19 cellular contexts compared by ENCODE assay signal in genomic region chr15:39400002-39400401, GRCh38.
DNase-seq lines count a peak whose midpoint lies in the region; ATAC-seq and TF ChIP-seq lines count a peak whose summit lies in the region.
"Had no signal": no experiment of that assay in that cellular context is flagged by ENCODE, and none has a peak within 500 bp of the region (broad histone marks: within the 10 kb centered on the region; RNA-seq: fewer than 3 reads in every experiment).

No MANE protein-coding gene starts in this region.

- H3K9me3 Mint-ChIP-seq in endodermal cell, result no peaks in the 10 kb centered on the region
- H3K9me3 Mint-ChIP-seq: CD8-positive, alpha-beta T cell; GM23338; H9 had no signal

- no peak for ATAC-seq in omental fat pad (ENCODE audit: low FRiP score)
- ATAC-seq: CD8-positive, alpha-beta T cell; GM12878; GM23338; HCT116 had no signal

- H3K79me2 ChIP-seq in Karpas-422 (ENCODE audit: low read length) (no peaks in the 10 kb centered on the region), smooth muscle cell (ENCODE audit: low read depth) (no peaks in the 10 kb centered on the region)

- H4K20me1 ChIP-seq in Karpas-422 (ENCODE audit: insufficient read depth, low read depth, low read length) (no peaks in the 10 kb centered on the region), smooth muscle cell (ENCODE audit: low read depth) (no peaks in the 10 kb centered on the region)
- H4K20me1 ChIP-seq: BLaER1 had no signal

- no peak overlapping the region for H3K27ac ChIP-seq in Karpas-422 (ENCODE audit: low read length)
- H3K27ac ChIP-seq in endodermal cell (ENCODE audit: low read depth, low read length), result no peak overlapping the region
- H3K27ac ChIP-seq in smooth muscle cell (ENCODE audit: low read depth), result peak overlapping the region; percentile 77
- H3K27ac ChIP-seq: BLaER1, C4-2B had no signal

- H3K27ac Mint-ChIP-seq in endodermal cell, result peak overlapping the region; percentile 69
- H3K27ac Mint-ChIP-seq: B cell; CD4-positive, CD25-positive, alpha-beta regulatory T cell; CD8-positive, alpha-beta T cell; GM23338 had no signal

- no peaks in the 10 kb centered on the region for H3K36me3 Mint-ChIP-seq in endodermal cell (ENCODE audit: low read depth)
- H3K36me3 Mint-ChIP-seq: CD4-positive, CD25-positive, alpha-beta regulatory T cell; CD8-positive, alpha-beta T cell had no signal

- H2AFZ ChIP-seq in Karpas-422 (ENCODE audit: low read length) (no peak overlapping the region), smooth muscle cell (ENCODE audit: low read depth) (no peak overlapping the region)
- H2AFZ ChIP-seq: GM23338 had no signal

- H3K4me2 ChIP-seq in Karpas-422 (ENCODE audit: low read depth, low read length, poor library complexity, severe bottlenecking) (no peak overlapping the region), smooth muscle cell (peak overlapping the region; percentile 3)
- H3K4me2 ChIP-seq: BLaER1, GM23338 had no signal

- H3K9me2 ChIP-seq in Karpas-422 (replicated peaks; ENCODE audit: insufficient read depth, low read length), result no peaks in the 10 kb centered on the region

- H3K4me1 ChIP-seq in Karpas-422 (ENCODE audit: low read length) (no peaks in the 10 kb centered on the region), endodermal cell (ENCODE audit: control insufficient read depth, insufficient read depth, low read length) (peaks cover 14% of the 10 kb centered on the region), smooth muscle cell (ENCODE audit: low read depth) (no peaks in the 10 kb centered on the region)

- H3K9ac ChIP-seq in Karpas-422 (ENCODE audit: low read length) (no peak overlapping the region), endodermal cell (ENCODE audit: extremely low read depth, low read length, poor library complexity, severe bottlenecking) (no peak overlapping the region), smooth muscle cell (ENCODE audit: low read depth) (peak overlapping the region; percentile 29)
- H3K9ac ChIP-seq: BLaER1 had no signal

- H3K36me3 ChIP-seq in Karpas-422 (ENCODE audit: insufficient read depth, low read length), result no peaks in the 10 kb centered on the region
- no peaks in the 10 kb centered on the region for H3K36me3 ChIP-seq in endodermal cell (ENCODE audit: control insufficient read depth, insufficient read depth, low read length)
- H3K36me3 ChIP-seq in smooth muscle cell (ENCODE audit: low read depth), result no peaks in the 10 kb centered on the region
- H3K36me3 ChIP-seq: BLaER1 had no signal

- H3K4me1 Mint-ChIP-seq in endodermal cell, result peaks cover 18% of the 10 kb centered on the region
- H3K4me1 Mint-ChIP-seq: B cell; CD4-positive, CD25-positive, alpha-beta regulatory T cell; GM23338; H9 had no signal

- DNase-seq in Karpas-422, result peak; percentile 30
- no peak for DNase-seq in endodermal cell
- no peak for DNase-seq in smooth muscle cell (lab: John Stamatoyannopoulos, UW; ENCODE audit: unreplicated experiment)
- no peak for DNase-seq in DMS153 (lab: John Stamatoyannopoulos, UW)
- DNase-seq in omental fat pad (ENCODE audit: low spot score), result no peak
- DNase-seq in activated CD4-positive, alpha-beta T cell treated with anti-CD3 and anti-CD28 coated beads for 4 hours, result no peak
- DNase-seq: Caco-2; CD4-positive, CD25-positive, alpha-beta regulatory T cell; CD8-positive, alpha-beta T cell; DMS79; EL; GDM1; H9 had no signal

- TF ChIP-seq CTCF in endodermal cell (conservative IDR thresholded peaks at IDR 0.05), result no peak
- TF ChIP-seq CTCF in smooth muscle cell (IDR thresholded peaks at IDR 0.05; ENCODE audit: borderline replicate concordance, insufficient read depth, poor library complexity, severe bottlenecking), result no peak
- TF ChIP-seq CTCF in omental fat pad (IDR thresholded peaks at IDR 0.05), result no peak

- WGBS in endodermal cell (ENCODE audit: insufficient coverage in 1 of 2, insufficient read length in 1 of 2), 2 experiments, result 90 to 100% methylated on average over 1 of the region's 1 CpG
- 96% methylated on average over 1 of the region's 1 CpG for WGBS in smooth muscle cell (ENCODE audit: low lambda C conversion rate)

- H3K4me3 ChIP-seq in Karpas-422 (ENCODE audit: low read length) (no peak overlapping the region), endodermal cell (ENCODE audit: low read length) (no peak overlapping the region), smooth muscle cell (no peak overlapping the region)
- H3K4me3 ChIP-seq: BLaER1, GM12878, GM23338 had no signal

- H3K4me3 Mint-ChIP-seq in endodermal cell, result no peak overlapping the region
- H3K4me3 Mint-ChIP-seq: B cell; CD4-positive, CD25-positive, alpha-beta regulatory T cell; CD8-positive, alpha-beta T cell; GM23338; H9 had no signal

- H3K9me3 ChIP-seq in Karpas-422 (ENCODE audit: low read length), result no peaks in the 10 kb centered on the region
- H3K9me3 ChIP-seq in endodermal cell (ENCODE audit: control insufficient read depth, low read length), result no peaks in the 10 kb centered on the region
- no peaks in the 10 kb centered on the region for H3K9me3 ChIP-seq in smooth muscle cell (replicated peaks; ENCODE audit: low read depth)
- H3K9me3 ChIP-seq: BLaER1, Caco-2 had no signal

- H3F3A ChIP-seq in smooth muscle cell (ENCODE audit: low read depth), result peaks cover 5% of the 10 kb centered on the region

- H3K27me3 Mint-ChIP-seq in endodermal cell (ENCODE audit: insufficient read depth), result peaks cover 9% of the 10 kb centered on the region

- no peaks in the 10 kb centered on the region for H3K27me3 ChIP-seq in Karpas-422 (ENCODE audit: low read length)
- no peaks in the 10 kb centered on the region for H3K27me3 ChIP-seq in endodermal cell (ENCODE audit: control insufficient read depth, insufficient read depth, low read length, poor library complexity, severe bottlenecking)
- no peaks in the 10 kb centered on the region for H3K27me3 ChIP-seq in smooth muscle cell (ENCODE audit: low read depth)
- H3K27me3 ChIP-seq: BLaER1 had no signal
